11 cellular contexts compared by ENCODE assay signal in the genomic region with DNA sequence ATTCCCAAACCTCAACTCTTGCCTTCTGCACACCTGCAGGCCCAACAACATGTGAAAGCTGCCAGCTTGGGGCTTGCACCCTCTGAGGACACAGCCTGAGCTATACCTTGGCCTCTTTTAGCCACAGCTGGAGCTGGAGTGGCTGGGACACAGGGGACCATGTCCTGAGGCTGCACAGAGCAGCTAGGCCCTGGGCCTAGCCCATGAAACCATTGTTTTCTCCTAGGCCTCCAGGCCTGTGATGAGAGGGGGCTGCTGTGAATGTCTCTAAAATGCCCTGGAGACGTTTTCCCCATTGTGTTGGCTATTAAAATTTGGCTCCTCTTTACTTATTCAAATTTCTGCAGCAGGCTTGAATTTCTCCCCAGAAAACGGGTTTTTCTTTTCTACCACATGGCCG.
"Had no signal": no experiment of that assay in that cellular context is flagged by ENCODE, and none has a peak within 500 bp of the region (broad histone marks: within the 10 kb centered on the region; RNA-seq: fewer than 3 reads in every experiment).

No MANE protein-coding gene starts in this region.

- H3K4me1 ChIP-seq: HAP-1 had no signal

- DNase-seq: GM23248, GOT3, H7, IMR-90, Karpas-422, KBM-7 had no signal

- ATAC-seq: HCT116, HepG2 had no signal

- H3K4me2 ChIP-seq: KMS-11 had no signal

- H3K4me3 ChIP-seq: GM23248, HAP-1 had no signal

- FAIRE-seq: HepG2 had no signal

- H3K9ac ChIP-seq: GM23248, KMS-11 had no signal

- H3K27ac ChIP-seq: GM23248, HL-60, KMS-11 had no signal

- H3K36me3 ChIP-seq: HAP-1 had no signal
